ENCODE assay signal across 14 cellular contexts in the genomic region with DNA sequence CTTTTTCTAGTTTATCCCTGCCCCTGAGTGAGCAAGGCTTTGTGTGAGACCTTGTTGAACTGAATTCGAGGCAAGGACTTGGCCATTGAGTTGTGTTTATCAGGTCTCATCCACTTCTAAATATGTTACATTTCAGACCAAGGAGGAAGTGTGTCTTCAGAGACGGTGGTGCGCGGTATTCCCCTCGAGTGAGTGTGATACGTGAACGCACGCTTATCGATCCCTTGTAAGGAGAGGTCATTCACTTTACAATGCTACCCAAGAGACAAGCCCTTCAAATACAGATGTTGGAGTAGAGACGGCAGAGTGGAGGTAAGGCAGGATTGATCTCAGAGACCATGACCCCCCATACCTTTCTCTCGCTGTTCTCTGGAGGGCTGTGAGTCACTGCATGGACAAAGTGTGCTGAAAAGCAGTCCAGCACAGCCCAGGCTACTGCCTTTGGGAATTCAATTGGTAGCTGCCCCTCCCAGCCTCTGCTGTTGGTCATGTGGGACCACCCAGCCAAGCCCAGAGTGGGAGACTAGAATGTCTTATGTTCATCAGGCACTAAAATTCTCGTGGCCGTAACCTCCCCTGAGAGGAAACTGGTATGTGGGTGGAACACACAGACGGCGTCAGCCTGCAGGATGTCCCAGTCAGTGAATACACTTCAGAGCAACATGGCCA. TPM values are rescaled to one million over a fixed set of nuclear protein-coding genes. Genes with fewer than 3 reads are reported as not detected.
DNase-seq lines count a peak whose midpoint lies in the region; ATAC-seq and TF ChIP-seq lines count a peak whose summit lies in the region.
"Had no signal": no experiment of that assay in that cellular context is flagged by ENCODE, and none has a peak within 500 bp of the region (broad histone marks: within the 10 kb centered on the region; RNA-seq: fewer than 3 reads in every experiment).

No MANE protein-coding gene starts in this region.

- H3K4me1 ChIP-seq in testis, result peaks cover 20% of the 10 kb centered on the region

- ATAC-seq in GM18873 (IDR thresholded peaks at IDR 0.05; ENCODE audit: low FRiP score, unreplicated experiment), result peak; percentile 67
- peak; percentile 75 for ATAC-seq in GM21737 (IDR thresholded peaks at IDR 0.05; ENCODE audit: unreplicated experiment)
- ATAC-seq in HG03378 (IDR thresholded peaks at IDR 0.05; ENCODE audit: unreplicated experiment), result peak; percentile 76
- ATAC-seq: HCT116 had no signal

- intact Hi-C loops in testis (cut with DNase I; ENCODE audit: low total_unique reads), result loop anchor here (10.0 kb wide), 1 partner anchor 76 kb away; a partner anchor contains a TSS

- H3K4me1 Mint-ChIP-seq in osteocyte (ENCODE audit: unreplicated experiment), result no peaks in the 10 kb centered on the region
- H3K4me1 Mint-ChIP-seq: brain had no signal

- H3K9me3 Mint-ChIP-seq in osteocyte (ENCODE audit: unreplicated experiment), result no peaks in the 10 kb centered on the region
- H3K9me3 Mint-ChIP-seq: brain had no signal

- peaks cover 20% of the 10 kb centered on the region for H3K36me3 Mint-ChIP-seq in osteocyte (ENCODE audit: unreplicated experiment)

- peak overlapping the region in 1 of 2 donors; percentile 2 for H3K4me3 ChIP-seq in testis

- DNase-seq in osteocyte (ENCODE audit: extremely low spot score, unreplicated experiment) (peak; percentile 51), NCI-H2029 (lab: John Stamatoyannopoulos, UW) (no peak), NCI-H128 (lab: John Stamatoyannopoulos, UW; ENCODE audit: unreplicated experiment) (no peak), testis (no peak), cerebellar nuclear complex (lab: John Stamatoyannopoulos, UW) (no peak)
- DNase-seq: MV-4-11; NCI-H774; nucleus accumbens; stimulated activated CD4-positive, alpha-beta T cell treated with anti-CD3 and anti-CD28 coated beads, Interleukin-4, amount 100 ng/mL, for 24 hours had no signal

- 56% methylated on average over 15 of the region's 15 CpGs for WGBS in testis, 2 donors

- no peaks in the 10 kb centered on the region for H3K27me3 ChIP-seq in testis

- H3K4me3 Mint-ChIP-seq in osteocyte (ENCODE audit: unreplicated experiment), result no peak overlapping the region
- H3K4me3 Mint-ChIP-seq: brain had no signal

- no peaks in the 10 kb centered on the region for H3K9me3 ChIP-seq in testis

- H3K36me3 ChIP-seq in testis (ENCODE audit: low read depth, missing control alignments), result no peaks in the 10 kb centered on the region

- no peaks in the 10 kb centered on the region for H3K27me3 Mint-ChIP-seq in osteocyte (ENCODE audit: unreplicated experiment)
- H3K27me3 Mint-ChIP-seq: brain had no signal

- H3K27ac Mint-ChIP-seq in osteocyte (ENCODE audit: unreplicated experiment), result no peak overlapping the region
- H3K27ac Mint-ChIP-seq: brain had no signal

- no peak for TF ChIP-seq CTCF in osteocyte (IDR thresholded peaks at IDR 0.05)
- no peak for TF ChIP-seq CTCF in testis (IDR thresholded peaks at IDR 0.05)

- no peak for TF ChIP-seq POLR2A in testis (IDR thresholded peaks at IDR 0.05)

- no peak overlapping the region for H3K27ac ChIP-seq in testis

RNA-seq across cellular contexts. Expression of a gene that starts 16.3 kb away (rescaled TPM):
- total RNA-seq in osteocyte (1.8 and 2.1 TPM in 2 replicates), testis (1 to 10 TPM in 1 of 2 donors, under 1 TPM in 1; 0.93 to 1.1 TPM)
- 2.3 TPM for polyA plus RNA-seq in testis (ENCODE audit: insufficient read depth, low read depth, low replicate concordance)

RNA-seq across cellular contexts. Expression of a gene that starts 22.3 kb away (rescaled TPM):
- total RNA-seq in osteocyte (25.6 and 27.9 TPM in 2 replicates), testis (10 to 100 TPM; 56.7 to 58.7 TPM)
- polyA plus RNA-seq in testis (ENCODE audit: insufficient read depth, low read depth, low replicate concordance), result 28.5 TPM
